In genomic region chr12:53961025-53961761, GRCh38 we compare ENCODE assay signal across 17 cellular contexts. TPM values are rescaled to one million over a fixed set of nuclear protein-coding genes. Genes with fewer than 3 reads are reported as not detected.
DNase-seq lines count a peak whose midpoint lies in the region; ATAC-seq and TF ChIP-seq lines count a peak whose summit lies in the region.
"Had no signal": no experiment of that assay in that cellular context is flagged by ENCODE, and none has a peak within 500 bp of the region (broad histone marks: within the 10 kb centered on the region; RNA-seq: fewer than 3 reads in every experiment).

No MANE protein-coding gene starts in this region.

- H3K9ac ChIP-seq in iPS-15b (ENCODE audit: low read depth, low read length): no peak overlapping the region

- no peak overlapping the region for H3K4me3 Mint-ChIP-seq in activated naive CD4-positive, alpha-beta T cell treated with anti-CD3 and anti-CD28 coated beads, Interleukin-2, amount 10 ng/mL, durations not matched to agents 7 days and 5 days

- peaks cover 98% of the 10 kb centered on the region for H3K27me3 Mint-ChIP-seq in activated naive CD4-positive, alpha-beta T cell treated with anti-CD3 and anti-CD28 coated beads, Interleukin-2, amount 10 ng/mL, durations not matched to agents 7 days and 5 days

- no peaks in the 10 kb centered on the region for H3K36me3 Mint-ChIP-seq in activated naive CD4-positive, alpha-beta T cell treated with anti-CD3 and anti-CD28 coated beads, Interleukin-2, amount 10 ng/mL, durations not matched to agents 7 days and 5 days
- peaks cover 6 to 10% of the 10 kb centered on the region in 2 donors for H3K36me3 Mint-ChIP-seq in activated naive CD4-positive, alpha-beta T cell treated with anti-CD3 and anti-CD28 coated beads, Interleukin-2, amount 50 U/mL, for 72 hours

- H3K4me1 ChIP-seq in iPS-15b (ENCODE audit: control insufficient read depth, insufficient read depth, low read length) (no peaks in the 10 kb centered on the region), tibial artery (peaks cover 0 to 40% (median 15%) of the 10 kb centered on the region in 4 donors), upper lobe of right lung (no peaks in the 10 kb centered on the region)

- no peaks in the 10 kb centered on the region for H3K9me3 Mint-ChIP-seq in activated naive CD4-positive, alpha-beta T cell treated with anti-CD3 and anti-CD28 coated beads, Interleukin-2, amount 10 ng/mL, durations not matched to agents 7 days and 5 days
- no peaks in the 10 kb centered on the region for H3K9me3 Mint-ChIP-seq in activated naive CD4-positive, alpha-beta T cell treated with anti-CD3 and anti-CD28 coated beads, Interleukin-2, amount 50 U/mL, for 72 hours
- H3K9me3 Mint-ChIP-seq: activated T-helper 2 cell treated with anti-CD3 and anti-CD28 coated beads, Interferon-gamma antibody, Interleukin-2, Interleukin-4, amounts not matched to agents 10 μg/mL and 5 μg/mL and 100 μg/mL, durations not matched to agents 14 hours and 24 hours and 36 hours had no signal

- no peak for DNase-seq in activated naive CD4-positive, alpha-beta T cell treated with anti-CD3 and anti-CD28 coated beads, Interleukin-2, amount 10 ng/mL, durations not matched to agents 7 days and 5 days
- no peak for DNase-seq in activated naive CD4-positive, alpha-beta T cell treated with anti-CD3 and anti-CD28 coated beads, Interleukin-2, amount 50 U/mL, for 72 hours (ENCODE audit: low spot score in 2 of 2)
- peak in 1 of 2 donors; percentile 65 for DNase-seq in tibial artery
- no peak for DNase-seq in upper lobe of right lung
- DNase-seq in A172 (ENCODE audit: low spot score): no peak
- DNase-seq: activated CD4-positive, alpha-beta T cell treated with anti-CD3 and anti-CD28 coated beads, Interleukin-2, amount 50 U/mL, for 4 hours; hippocampal formation; NCI-H446; PC-9; T-helper 2 cell; thyroid gland had no signal

- intact Hi-C loops in tibial artery (cut with DNase I; ENCODE audit: low total_unique reads) (no loop called here), upper lobe of right lung (cut with DNase I) (no loop called here)

- peaks cover 100% of the 10 kb centered on the region for H3K27me3 ChIP-seq in iPS-15b (ENCODE audit: control insufficient read depth, insufficient read depth, low read length)
- H3K27me3 ChIP-seq in tibial artery: peaks cover 0 to 13% of the 10 kb centered on the region in 2 donors
- H3K27me3 ChIP-seq in upper lobe of right lung: peaks cover 100% of the 10 kb centered on the region

- H3K9me3 ChIP-seq in iPS-15b (ENCODE audit: control insufficient read depth, insufficient read depth, low read length) (no peaks in the 10 kb centered on the region), tibial artery (no peaks in the 10 kb centered on the region), upper lobe of right lung (no peaks in the 10 kb centered on the region)
- H3K9me3 ChIP-seq: thyroid gland had no signal

- TF ChIP-seq CTCF in tibial artery (IDR thresholded peaks at IDR 0.05) (no peak), upper lobe of right lung (IDR thresholded peaks at IDR 0.05) (no peak)

- H3K27ac ChIP-seq in tibial artery (peak overlapping the region; percentile 64 to 66), upper lobe of right lung (no peak overlapping the region)
- H3K27ac ChIP-seq: 22Rv1, epithelial cell of prostate, PC-9, thyroid gland had no signal

- peak overlapping the region; percentile 78 for H3K27ac Mint-ChIP-seq in activated naive CD4-positive, alpha-beta T cell treated with anti-CD3 and anti-CD28 coated beads, Interleukin-2, amount 10 ng/mL, durations not matched to agents 7 days and 5 days
- H3K27ac Mint-ChIP-seq in activated naive CD4-positive, alpha-beta T cell treated with anti-CD3 and anti-CD28 coated beads, Interleukin-2, amount 50 U/mL, for 72 hours: no peak overlapping the region
- H3K27ac Mint-ChIP-seq: activated T-helper 2 cell treated with anti-CD3 and anti-CD28 coated beads, Interferon-gamma antibody, Interleukin-2, Interleukin-4, amounts not matched to agents 10 μg/mL and 5 μg/mL and 100 μg/mL, durations not matched to agents 14 hours and 24 hours and 36 hours had no signal

- ATAC-seq in activated naive CD4-positive, alpha-beta T cell treated with anti-CD3 and anti-CD28 coated beads, Interleukin-2, amount 50 U/mL, for 72 hours: no peak
- ATAC-seq in upper lobe of right lung: no peak

- H3K36me3 ChIP-seq in iPS-15b (ENCODE audit: control insufficient read depth, insufficient read depth, low read length) (no peaks in the 10 kb centered on the region), tibial artery (no peaks in the 10 kb centered on the region), upper lobe of right lung (no peaks in the 10 kb centered on the region)
- H3K36me3 ChIP-seq: thyroid gland had no signal

- H3K4me3 ChIP-seq in iPS-15b (ENCODE audit: low read depth, low read length) (peak overlapping the region; percentile 13), tibial artery (peak overlapping the region; percentile 17 to 23), upper lobe of right lung (no peak overlapping the region)
- H3K4me3 ChIP-seq: PC-9, thyroid gland had no signal

- H3K4me1 Mint-ChIP-seq in activated naive CD4-positive, alpha-beta T cell treated with anti-CD3 and anti-CD28 coated beads, Interleukin-2, amount 10 ng/mL, durations not matched to agents 7 days and 5 days: peaks cover 25% of the 10 kb centered on the region

- CTCF ChIA-PET in activated naive CD4-positive, alpha-beta T cell treated with anti-CD3 and anti-CD28 coated beads, Interleukin-2, amount 10 ng/mL, durations not matched to agents 7 days and 5 days (lab: Charles Lee): no interaction called here

RNA-seq across cellular contexts. Expression of gene HOXC12, which starts 6.5 kb away (rescaled TPM):
- not detected for total RNA-seq in activated naive CD4-positive, alpha-beta T cell treated with anti-CD3 and anti-CD28 coated beads, Interleukin-2, amount 50 U/mL, for 72 hours
- total RNA-seq in upper lobe of right lung: not detected
- total RNA-seq in A172 (2014; rRNA removed; shearing (Covaris generic)): not detected in 2 replicates
- total RNA-seq: activated T-helper 2 cell treated with anti-CD3 and anti-CD28 coated beads, Interferon-gamma antibody, Interleukin-2, Interleukin-4, amounts not matched to agents 10 μg/mL and 5 μg/mL and 100 μg/mL, durations not matched to agents 14 hours and 24 hours and 36 hours; bronchial epithelial cell; liver; thyroid gland had no signal

RNA-seq across cellular contexts. Expression of gene HOXC11, which starts 11.7 kb away (rescaled TPM):
- total RNA-seq in activated naive CD4-positive, alpha-beta T cell treated with anti-CD3 and anti-CD28 coated beads, Interleukin-2, amount 50 U/mL, for 72 hours: not detected
- total RNA-seq in upper lobe of right lung: not detected
- 1.0 and 2.3 TPM in 2 replicates for total RNA-seq in A172 (2014; rRNA removed; shearing (Covaris generic))
- total RNA-seq: activated T-helper 2 cell treated with anti-CD3 and anti-CD28 coated beads, Interferon-gamma antibody, Interleukin-2, Interleukin-4, amounts not matched to agents 10 μg/mL and 5 μg/mL and 100 μg/mL, durations not matched to agents 14 hours and 24 hours and 36 hours; bronchial epithelial cell; liver; thyroid gland had no signal

RNA-seq across cellular contexts. Expression of gene HOTAIR, which starts 13.6 kb away (rescaled TPM):
- total RNA-seq in activated naive CD4-positive, alpha-beta T cell treated with anti-CD3 and anti-CD28 coated beads, Interleukin-2, amount 50 U/mL, for 72 hours: not detected
- not detected for total RNA-seq in upper lobe of right lung
- 8.4 and 9.8 TPM in 2 replicates for total RNA-seq in A172 (2014; rRNA removed; shearing (Covaris generic))
- total RNA-seq: activated T-helper 2 cell treated with anti-CD3 and anti-CD28 coated beads, Interferon-gamma antibody, Interleukin-2, Interleukin-4, amounts not matched to agents 10 μg/mL and 5 μg/mL and 100 μg/mL, durations not matched to agents 14 hours and 24 hours and 36 hours; bronchial epithelial cell; liver; thyroid gland had no signal

RNA-seq across cellular contexts. Expression of gene HOXC13, which starts 22.6 kb away (rescaled TPM):
- not detected for total RNA-seq in activated naive CD4-positive, alpha-beta T cell treated with anti-CD3 and anti-CD28 coated beads, Interleukin-2, amount 50 U/mL, for 72 hours
- not detected for total RNA-seq in upper lobe of right lung
- total RNA-seq in A172 (2014; rRNA removed; shearing (Covaris generic)): 7.5 and 8.9 TPM in 2 replicates
- total RNA-seq: activated T-helper 2 cell treated with anti-CD3 and anti-CD28 coated beads, Interferon-gamma antibody, Interleukin-2, Interleukin-4, amounts not matched to agents 10 μg/mL and 5 μg/mL and 100 μg/mL, durations not matched to agents 14 hours and 24 hours and 36 hours; bronchial epithelial cell; liver; thyroid gland had no signal

RNA-seq across cellular contexts. Expression of gene HOXC10, which starts 23.8 kb away (rescaled TPM):
- not detected for total RNA-seq in activated naive CD4-positive, alpha-beta T cell treated with anti-CD3 and anti-CD28 coated beads, Interleukin-2, amount 50 U/mL, for 72 hours
- not detected for total RNA-seq in upper lobe of right lung
- 4.4 and 4.9 TPM in 2 replicates for total RNA-seq in A172 (2014; rRNA removed; shearing (Covaris generic))
- total RNA-seq: activated T-helper 2 cell treated with anti-CD3 and anti-CD28 coated beads, Interferon-gamma antibody, Interleukin-2, Interleukin-4, amounts not matched to agents 10 μg/mL and 5 μg/mL and 100 μg/mL, durations not matched to agents 14 hours and 24 hours and 36 hours; bronchial epithelial cell; liver; thyroid gland had no signal
